In genomic region chr6:167825059-167825758, GRCh38 we compare ENCODE assay signal across 9 cellular contexts. TPM values are rescaled to one million over a fixed set of nuclear protein-coding genes. Genes with fewer than 3 reads are reported as not detected.
A peak's percentile ranks its signal among the peaks of the same experiment; 100 is the strongest.
DNase-seq lines count a peak whose midpoint lies in the region; ATAC-seq and TF ChIP-seq lines count a peak whose summit lies in the region.
"Had no signal": no experiment of that assay in that cellular context is flagged by ENCODE, and none has a peak within 500 bp of the region (broad histone marks: within the 10 kb centered on the region; RNA-seq: fewer than 3 reads in every experiment).

No MANE protein-coding gene starts in this region.

- no peaks in the 10 kb centered on the region for H3K9me3 Mint-ChIP-seq in activated CD4-positive, alpha-beta T cell treated with anti-CD3 and anti-CD28 coated beads, Interleukin-2, amount 10 ng/mL, durations not matched to agents 24 days and 14 days

- peak overlapping the region; percentile 62 for H3K27ac ChIP-seq in suprapubic skin
- H3K27ac ChIP-seq: SJSA1 had no signal

- peak overlapping the region; percentile 71 for H3K9ac ChIP-seq in adipocyte (ENCODE audit: low read length)

- H3K27me3 Mint-ChIP-seq in activated CD4-positive, alpha-beta T cell treated with anti-CD3 and anti-CD28 coated beads, Interleukin-2, amount 10 ng/mL, durations not matched to agents 24 days and 14 days, result peaks cover 70% of the 10 kb centered on the region

- H3K36me3 ChIP-seq in adipocyte (ENCODE audit: control insufficient read depth, insufficient read depth, low read length, severe bottlenecking) (no peaks in the 10 kb centered on the region), kidney epithelial cell (ENCODE audit: control insufficient read depth, insufficient read depth, low read length) (no peaks in the 10 kb centered on the region), suprapubic skin (no peaks in the 10 kb centered on the region)

- H3K4me3 Mint-ChIP-seq in activated CD4-positive, alpha-beta T cell treated with anti-CD3 and anti-CD28 coated beads, Interleukin-2, amount 10 ng/mL, durations not matched to agents 24 days and 14 days, result peak overlapping the region; percentile 89

- H3K4me1 ChIP-seq in adipocyte (ENCODE audit: control insufficient read depth, insufficient read depth, low read length) (peaks cover 17% of the 10 kb centered on the region), suprapubic skin (peaks cover 23% of the 10 kb centered on the region)

- H3K4me3 ChIP-seq in adipocyte (ENCODE audit: low read length), result peak overlapping the region; percentile 86
- H3K4me3 ChIP-seq in kidney epithelial cell (ENCODE audit: low read depth, low read length), result peak overlapping the region; percentile 81
- peak overlapping the region; percentile 82 for H3K4me3 ChIP-seq in suprapubic skin

- DNase-seq in activated CD4-positive, alpha-beta T cell treated with anti-CD3 and anti-CD28 coated beads, Interleukin-2, amount 10 ng/mL, durations not matched to agents 24 days and 14 days, result no peak
- DNase-seq in activated CD4-positive, alpha-beta T cell treated with anti-CD3 and anti-CD28 coated beads for 48 hours, result no peak
- peak; percentile 57 for DNase-seq in adipocyte (ENCODE audit: low read depth)
- no peak for DNase-seq in kidney epithelial cell (ENCODE audit: low read depth)
- no peak for DNase-seq in suprapubic skin (ENCODE audit: low spot score in 2 of 2)
- DNase-seq in ecto neural progenitor cell (ENCODE audit: low spot score), result no peak
- DNase-seq in central memory CD4-positive, alpha-beta T cell, result no peak

- no peak for TF ChIP-seq CTCF in kidney epithelial cell (IDR thresholded peaks at IDR 0.05; ENCODE audit: insufficient read depth, low read length, poor library complexity, severe bottlenecking)
- TF ChIP-seq CTCF in suprapubic skin (IDR thresholded peaks at IDR 0.05), result no peak

- H3K4me1 Mint-ChIP-seq in activated CD4-positive, alpha-beta T cell treated with anti-CD3 and anti-CD28 coated beads, Interleukin-2, amount 10 ng/mL, durations not matched to agents 24 days and 14 days, result peaks cover 26% of the 10 kb centered on the region

- no peak for TF ChIP-seq EP300 in suprapubic skin (IDR thresholded peaks at IDR 0.05)

- no peak for ATAC-seq in GM21528 (IDR thresholded peaks at IDR 0.05; ENCODE audit: low FRiP score, unreplicated experiment)

- WGBS in suprapubic skin, result 7% methylated on average over 29 of the region's 29 CpGs

- peaks cover 2% of the 10 kb centered on the region for H3K36me3 Mint-ChIP-seq in activated CD4-positive, alpha-beta T cell treated with anti-CD3 and anti-CD28 coated beads, Interleukin-2, amount 10 ng/mL, durations not matched to agents 24 days and 14 days (ENCODE audit: low read depth)

- H3K9me3 ChIP-seq in adipocyte (ENCODE audit: control insufficient read depth, low read length) (no peaks in the 10 kb centered on the region), suprapubic skin (no peaks in the 10 kb centered on the region)
- H3K9me3 ChIP-seq: SJSA1 had no signal

- H3K27ac Mint-ChIP-seq in activated CD4-positive, alpha-beta T cell treated with anti-CD3 and anti-CD28 coated beads, Interleukin-2, amount 10 ng/mL, durations not matched to agents 24 days and 14 days, result peak overlapping the region; percentile 48

- TF ChIP-seq POLR2A in suprapubic skin (IDR thresholded peaks at IDR 0.05), result no peak

- intact Hi-C loops in activated CD4-positive, alpha-beta T cell treated with anti-CD3 and anti-CD28 coated beads, Interleukin-2, amount 10 ng/mL, durations not matched to agents 24 days and 14 days (cut with micrococcal nuclease), result loop anchor here (5.0 kb wide), 3 partner anchors 72 to 1443 kb away; partner anchors contain the start of genes MPC1 and RPS6KA2

- H3K27me3 ChIP-seq in adipocyte (replicated peaks; ENCODE audit: control insufficient read depth, insufficient read depth, low read length) (no peaks in the 10 kb centered on the region), kidney epithelial cell (ENCODE audit: control insufficient read depth, insufficient read depth, low read length) (no peaks in the 10 kb centered on the region), suprapubic skin (no peaks in the 10 kb centered on the region)
- H3K27me3 ChIP-seq: SJSA1 had no signal

RNA-seq across cellular contexts. Expression of gene AFDN, which starts 1.5 kb away (rescaled TPM):
- 40.8 and 42.2 TPM in 2 replicates for total RNA-seq in activated CD4-positive, alpha-beta T cell treated with anti-CD3 and anti-CD28 coated beads, Interleukin-2, amount 10 ng/mL, durations not matched to agents 24 days and 14 days
- total RNA-seq in kidney epithelial cell (112 and 119 TPM in 2 replicates), suprapubic skin (100 to 1,000 TPM; 133 to 391 (median 148) TPM)
